In genomic region chr11:27465629-27466028, GRCh38 we compare ENCODE assay signal across 22 cellular contexts. TPM values are rescaled to one million over a fixed set of nuclear protein-coding genes. Genes with fewer than 3 reads are reported as not detected.
DNase-seq lines count a peak whose midpoint lies in the region; ATAC-seq and TF ChIP-seq lines count a peak whose summit lies in the region.
"Had no signal": no experiment of that assay in that cellular context is flagged by ENCODE, and none has a peak within 500 bp of the region (broad histone marks: within the 10 kb centered on the region; RNA-seq: fewer than 3 reads in every experiment).

No MANE protein-coding gene starts in this region.

- H4K20me1 ChIP-seq in smooth muscle cell (ENCODE audit: low read depth): peaks cover 91% of the 10 kb centered on the region
- H4K20me1 ChIP-seq: BLaER1 had no signal

- ATAC-seq in body of pancreas (no peak), GM21619 (IDR thresholded peaks at IDR 0.05; ENCODE audit: unreplicated experiment) (no peak), HG03565 (IDR thresholded peaks at IDR 0.05; ENCODE audit: unreplicated experiment) (no peak)
- ATAC-seq: stimulated activated effector memory CD8-positive, alpha-beta T cell treated with anti-CD3 and anti-CD28 coated beads, Interleukin-12 subunit alpha, Interleukin-12 subunit beta, amount 100 ng/mL, for 72 hours; upper lobe of right lung had no signal

- WGBS in body of pancreas, 2 donors: 15 to 28% methylated on average over 3 of the region's 3 CpGs
- 78% methylated on average over 3 of the region's 3 CpGs for WGBS in smooth muscle cell (ENCODE audit: low lambda C conversion rate)

- H3K27ac ChIP-seq in body of pancreas (peak overlapping the region; percentile 67 to 99 (median 96)), right atrium auricular region (peak overlapping the region; percentile 40 to 65), smooth muscle cell (ENCODE audit: low read depth) (peak overlapping the region; percentile 52)
- H3K27ac ChIP-seq: BLaER1, upper lobe of right lung had no signal

- H3K9ac ChIP-seq in smooth muscle cell (ENCODE audit: low read depth): peak overlapping the region; percentile 0
- H3K9ac ChIP-seq: BLaER1, SK-N-SH had no signal

- DNase-seq in NCI-H146 (lab: John Stamatoyannopoulos, UW): peak; percentile 39
- no peak for DNase-seq in body of pancreas
- DNase-seq in right atrium auricular region (ENCODE audit: low spot score): no peak
- no peak for DNase-seq in smooth muscle cell (lab: John Stamatoyannopoulos, UW; ENCODE audit: unreplicated experiment)
- DNase-seq in NCI-H510A (lab: John Stamatoyannopoulos, UW): no peak
- no peak for DNase-seq in midbrain (lab: John Stamatoyannopoulos, UW)
- DNase-seq: activated CD4-positive, alpha-beta T cell treated with anti-CD3 and anti-CD28 coated beads, Interleukin-2, amount 50 U/mL, for 1 hour; activated naive CD8-positive, alpha-beta T cell treated with anti-CD3 and anti-CD28 coated beads for 36 hours; activated T-cell treated with anti-CD3 and anti-CD28 coated beads, Interleukin-2, amount 50 U/mL, for 1 hour; DMS153; immature natural killer cell; NCI-H187 treated with DMSO at 0.1 percent for 48 hours; NCI-H524; nucleus accumbens; OCI-M1; SK-N-SH; small intestine; upper lobe of right lung had no signal

- H3K4me1 ChIP-seq in body of pancreas: peaks cover 66% of the 10 kb centered on the region
- H3K4me1 ChIP-seq in right atrium auricular region: peaks cover 0 to 69% of the 10 kb centered on the region in 2 donors
- H3K4me1 ChIP-seq in smooth muscle cell (ENCODE audit: low read depth): peaks cover 57% of the 10 kb centered on the region

- peak overlapping the region; percentile 62 for H3K4me2 ChIP-seq in smooth muscle cell
- H3K4me2 ChIP-seq: BLaER1, SK-N-SH had no signal

- H3K9me3 ChIP-seq in body of pancreas (no peaks in the 10 kb centered on the region), right atrium auricular region (no peaks in the 10 kb centered on the region), smooth muscle cell (replicated peaks; ENCODE audit: low read depth) (no peaks in the 10 kb centered on the region)
- H3K9me3 ChIP-seq: BLaER1, SK-N-SH, upper lobe of right lung had no signal

- no peak overlapping the region for H2AFZ ChIP-seq in smooth muscle cell (ENCODE audit: low read depth)

- H3K36me3 ChIP-seq in body of pancreas (replicated peaks in 1 of 2; ENCODE audit: insufficient read depth in 1 of 2, low read depth in 2 of 2) (no peaks in the 10 kb centered on the region), right atrium auricular region (no peaks in the 10 kb centered on the region), smooth muscle cell (ENCODE audit: low read depth) (no peaks in the 10 kb centered on the region)
- H3K36me3 ChIP-seq: BLaER1, upper lobe of right lung had no signal

- H3F3A ChIP-seq in smooth muscle cell (ENCODE audit: low read depth): peaks cover 12% of the 10 kb centered on the region

- H3K4me3 ChIP-seq in body of pancreas: no peak overlapping the region
- H3K4me3 ChIP-seq in right atrium auricular region: no peak overlapping the region
- no peak overlapping the region for H3K4me3 ChIP-seq in smooth muscle cell
- H3K4me3 ChIP-seq: BLaER1, upper lobe of right lung had no signal

- TF ChIP-seq POLR2A in body of pancreas (IDR thresholded peaks at IDR 0.05): no peak

- H3K27me3 ChIP-seq in body of pancreas: no peaks in the 10 kb centered on the region
- no peaks in the 10 kb centered on the region for H3K27me3 ChIP-seq in right atrium auricular region
- H3K27me3 ChIP-seq in smooth muscle cell (ENCODE audit: low read depth): no peaks in the 10 kb centered on the region

- intact Hi-C loops in body of pancreas (cut with DNase I): no loop called here

- H3K79me2 ChIP-seq in smooth muscle cell (ENCODE audit: low read depth): peaks cover 91% of the 10 kb centered on the region

- TF ChIP-seq CTCF in body of pancreas (IDR thresholded peaks at IDR 0.05) (no peak), right atrium auricular region (IDR thresholded peaks at IDR 0.05) (no peak), smooth muscle cell (IDR thresholded peaks at IDR 0.05; ENCODE audit: borderline replicate concordance, insufficient read depth, poor library complexity, severe bottlenecking) (no peak)

RNA-seq across cellular contexts. Expression of gene LGR4, which starts 7.0 kb away (rescaled TPM):
- total RNA-seq in body of pancreas: 100 to 1,000 TPM; 120 to 145 TPM
- 10 to 100 TPM; 31.1 to 40.6 TPM for total RNA-seq in right atrium auricular region
- 92.2 and 96.5 TPM in 2 replicates for total RNA-seq in smooth muscle cell
- polyA plus RNA-seq in smooth muscle cell: 21.4 and 35.9 TPM in 2 replicates

RNA-seq across cellular contexts. Expression of gene LIN7C, which starts 40.9 kb away (rescaled TPM):
- total RNA-seq in body of pancreas (10 to 100 TPM; 17.5 to 27.8 TPM), right atrium auricular region (10 to 100 TPM; 18.8 to 23.7 TPM), smooth muscle cell (30.8 and 45.1 TPM in 2 replicates)
- polyA plus RNA-seq in smooth muscle cell: 11.3 and 12.1 TPM in 2 replicates
